In the genomic region with DNA sequence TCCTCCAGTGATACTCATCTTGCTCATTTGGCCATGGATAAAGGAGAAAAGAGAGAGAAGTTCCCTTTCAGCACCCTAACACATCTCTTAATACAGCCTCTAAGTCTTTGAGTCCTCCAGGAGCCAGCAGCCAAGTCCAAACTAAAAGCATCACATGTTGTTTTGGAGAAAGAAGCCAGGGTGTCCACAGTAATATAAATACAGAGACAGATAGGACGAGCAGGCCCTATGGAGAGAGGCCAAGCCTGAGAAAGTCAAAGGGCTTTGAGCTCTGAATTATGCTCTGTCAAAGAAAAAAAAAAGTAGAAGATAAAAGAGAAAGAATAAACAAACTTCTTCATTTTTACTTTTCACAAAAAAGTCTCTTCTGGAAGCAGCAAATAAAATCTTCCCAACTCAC, we compare ENCODE assay signal across 1 cellular context.
TF ChIP-seq lines count a peak whose summit lies in the region.

No MANE protein-coding gene starts in this region.

TF ChIP-seq in WTC11, 78 proteins besides CTCF, POLR2A, EP300 and RAD21 (continued from another document):
- TF ChIP-seq, protein P1, sequence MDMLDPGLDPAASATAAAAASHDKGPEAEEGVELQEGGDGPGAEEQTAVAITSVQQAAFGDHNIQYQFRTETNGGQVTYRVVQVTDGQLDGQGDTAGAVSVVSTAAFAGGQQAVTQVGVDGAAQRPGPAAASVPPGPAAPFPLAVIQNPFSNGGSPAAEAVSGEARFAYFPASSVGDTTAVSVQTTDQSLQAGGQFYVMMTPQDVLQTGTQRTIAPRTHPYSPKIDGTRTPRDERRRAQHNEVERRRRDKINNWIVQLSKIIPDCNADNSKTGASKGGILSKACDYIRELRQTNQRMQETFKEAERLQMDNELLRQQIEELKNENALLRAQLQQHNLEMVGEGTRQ (CRISPR knock-in tag; IDR thresholded peaks at IDR 0.05), result no peak
- TF ChIP-seq ZNF121 (CRISPR knock-in tag; IDR thresholded peaks at IDR 0.05), result no peak
- TF ChIP-seq, protein P2, sequence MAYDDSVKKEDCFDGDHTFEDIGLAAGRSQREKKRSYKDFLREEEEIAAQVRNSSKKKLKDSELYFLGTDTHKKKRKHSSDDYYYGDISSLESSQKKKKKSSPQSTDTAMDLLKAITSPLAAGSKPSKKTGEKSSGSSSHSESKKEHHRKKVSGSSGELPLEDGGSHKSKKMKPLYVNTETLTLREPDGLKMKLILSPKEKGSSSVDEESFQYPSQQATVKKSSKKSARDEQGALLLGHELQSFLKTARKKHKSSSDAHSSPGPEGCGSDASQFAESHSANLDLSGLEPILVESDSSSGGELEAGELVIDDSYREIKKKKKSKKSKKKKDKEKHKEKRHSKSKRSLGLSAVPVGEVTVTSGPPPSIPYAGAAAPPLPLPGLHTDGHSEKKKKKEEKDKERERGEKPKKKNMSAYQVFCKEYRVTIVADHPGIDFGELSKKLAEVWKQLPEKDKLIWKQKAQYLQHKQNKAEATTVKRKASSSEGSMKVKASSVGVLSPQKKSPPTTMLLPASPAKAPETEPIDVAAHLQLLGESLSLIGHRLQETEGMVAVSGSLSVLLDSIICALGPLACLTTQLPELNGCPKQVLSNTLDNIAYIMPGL (CRISPR knock-in tag; IDR thresholded peaks at IDR 0.05), result no peak
- TF ChIP-seq CBFB (CRISPR knock-in tag; IDR thresholded peaks at IDR 0.05; ENCODE audit: low read depth), result no peak
- TF ChIP-seq MXD4 (CRISPR knock-in tag; IDR thresholded peaks at IDR 0.05; ENCODE audit: borderline replicate concordance), result no peak
- no peak for TF ChIP-seq OVOL2 (CRISPR knock-in tag; IDR thresholded peaks at IDR 0.05; ENCODE audit: borderline replicate concordance)
- TF ChIP-seq HMGA2 (CRISPR knock-in tag; IDR thresholded peaks at IDR 0.05), result no peak
- no peak for TF ChIP-seq NR2C2 (CRISPR knock-in tag; IDR thresholded peaks at IDR 0.05)
- no peak for TF ChIP-seq ZNF317 (CRISPR knock-in tag; IDR thresholded peaks at IDR 0.05; ENCODE audit: borderline replicate concordance, low read depth)
- no peak for TF ChIP-seq NR3C1 (CRISPR knock-in tag; conservative IDR thresholded peaks at IDR 0.05; ENCODE audit: low read depth)
- TF ChIP-seq, protein P3, sequence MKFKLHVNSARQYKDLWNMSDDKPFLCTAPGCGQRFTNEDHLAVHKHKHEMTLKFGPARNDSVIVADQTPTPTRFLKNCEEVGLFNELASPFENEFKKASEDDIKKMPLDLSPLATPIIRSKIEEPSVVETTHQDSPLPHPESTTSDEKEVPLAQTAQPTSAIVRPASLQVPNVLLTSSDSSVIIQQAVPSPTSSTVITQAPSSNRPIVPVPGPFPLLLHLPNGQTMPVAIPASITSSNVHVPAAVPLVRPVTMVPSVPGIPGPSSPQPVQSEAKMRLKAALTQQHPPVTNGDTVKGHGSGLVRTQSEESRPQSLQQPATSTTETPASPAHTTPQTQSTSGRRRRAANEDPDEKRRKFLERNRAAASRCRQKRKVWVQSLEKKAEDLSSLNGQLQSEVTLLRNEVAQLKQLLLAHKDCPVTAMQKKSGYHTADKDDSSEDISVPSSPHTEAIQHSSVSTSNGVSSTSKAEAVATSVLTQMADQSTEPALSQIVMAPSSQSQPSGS (CRISPR knock-in tag; IDR thresholded peaks at IDR 0.05; ENCODE audit: borderline replicate concordance, low read depth), result no peak
